20 cellular contexts compared by ENCODE assay signal in the genomic region with DNA sequence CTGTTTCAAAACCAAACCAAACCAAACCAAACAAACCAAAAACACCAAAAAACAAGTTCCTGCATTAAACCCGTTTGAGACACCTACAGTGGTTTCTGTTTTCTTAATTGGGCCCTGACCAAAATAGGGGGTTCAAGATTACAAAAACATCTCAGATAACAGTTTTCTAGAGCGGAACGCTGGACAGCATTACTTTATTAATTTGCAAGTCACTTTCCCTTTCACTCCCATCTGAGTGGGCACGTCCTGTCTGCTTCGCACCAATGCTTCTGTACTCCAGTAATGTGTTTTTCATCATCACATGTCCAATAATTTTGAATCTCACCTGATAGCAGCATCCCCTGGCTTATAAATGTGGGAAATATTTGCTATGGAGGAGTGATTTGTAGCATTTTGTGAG. TPM values are rescaled to one million over a fixed set of nuclear protein-coding genes. Genes with fewer than 3 reads are reported as not detected.
DNase-seq lines count a peak whose midpoint lies in the region; ATAC-seq, FAIRE-seq and TF ChIP-seq lines count a peak whose summit lies in the region.
"Had no signal": no experiment of that assay in that cellular context is flagged by ENCODE, and none has a peak within 500 bp of the region (broad histone marks: within the 10 kb centered on the region; RNA-seq: fewer than 3 reads in every experiment).

No MANE protein-coding gene starts in this region.

- POLR2A ChIA-PET in GM12878 (lab: Charles Lee), result no interaction called here

- CTCF ChIA-PET in GM12878 (lab: Yijun Ruan, JAX), result no interaction called here
- CTCF ChIA-PET in activated naive CD4-positive, alpha-beta T cell treated with anti-CD3 and anti-CD28 coated beads, Interleukin-2, amount 10 ng/mL, durations not matched to agents 7 days and 5 days (lab: Charles Lee), result no interaction called here

- no peaks in the 10 kb centered on the region for H3K9me3 ChIP-seq in BLaER1 treated with 17β-estradiol and CSF1 and Interleukin-3, amounts not matched to agents 10 nM and 100 nM (replicated peaks in 1 of 11)
- H3K9me3 ChIP-seq in GM12878 (replicated peaks; ENCODE audit: control insufficient read depth, insufficient read depth, low read length) (no peaks in the 10 kb centered on the region), BE2C (no peaks in the 10 kb centered on the region; the same call in 1 of the 2 replicates), psoas muscle (no peaks in the 10 kb centered on the region), gastroesophageal sphincter (no peaks in the 10 kb centered on the region)

- H3K36me3 Mint-ChIP-seq in activated naive CD4-positive, alpha-beta T cell treated with anti-CD3 and anti-CD28 coated beads, Interleukin-2, amount 10 ng/mL, durations not matched to agents 7 days and 5 days, result no peaks in the 10 kb centered on the region

- H2AFZ ChIP-seq in GM12878 (ENCODE audit: control insufficient read depth, low read depth, low read length), result no peak overlapping the region

- no peak for TF ChIP-seq RAD21 in GM12878 (IDR thresholded peaks at IDR 0.05; ENCODE audit: insufficient read depth, low read depth, low read length)

- no peak for TF ChIP-seq EP300 in GM12878 (IDR thresholded peaks at IDR 0.05; ENCODE audit: borderline replicate concordance in 1 of 2, control insufficient read depth in 1 of 2, low read depth in 2 of 2, low read length in 2 of 2)
- TF ChIP-seq EP300 in gastroesophageal sphincter (IDR thresholded peaks at IDR 0.05), result no peak

- H3K4me1 Mint-ChIP-seq in activated naive CD4-positive, alpha-beta T cell treated with anti-CD3 and anti-CD28 coated beads, Interleukin-2, amount 10 ng/mL, durations not matched to agents 7 days and 5 days, result no peaks in the 10 kb centered on the region

- H3K9me3 Mint-ChIP-seq in activated naive CD4-positive, alpha-beta T cell treated with anti-CD3 and anti-CD28 coated beads, Interleukin-2, amount 10 ng/mL, durations not matched to agents 7 days and 5 days, result no peaks in the 10 kb centered on the region
- H3K9me3 Mint-ChIP-seq: CD4-positive, alpha-beta T cell; H9 had no signal

- H3K36me3 ChIP-seq in BLaER1 treated with 17β-estradiol and CSF1 and Interleukin-3, amounts not matched to agents 10 nM and 100 nM, result no peaks in the 10 kb centered on the region
- H3K36me3 ChIP-seq in GM12878 (ENCODE audit: control insufficient read depth in 2 of 2, insufficient read depth in 2 of 2, low read length in 1 of 2), result no peaks in the 10 kb centered on the region
- H3K36me3 ChIP-seq in BE2C, result no peaks in the 10 kb centered on the region
- H3K36me3 ChIP-seq in psoas muscle (ENCODE audit: insufficient read depth in 1 of 2, low read depth in 1 of 2), result no peaks in the 10 kb centered on the region
- no peaks in the 10 kb centered on the region for H3K36me3 ChIP-seq in gastroesophageal sphincter

- WGBS in GM12878 (ENCODE audit: insufficient coverage, insufficient replicate concordance, low lambda C conversion rate, missing lambda C conversion rate), result 14% methylated on average over 5 of the region's 5 CpGs
- 74 to 77% (median 74%) methylated on average over 5 of the region's 5 CpGs for WGBS in psoas muscle, 3 donors
- 89 to 100% methylated on average over 5 of the region's 5 CpGs for WGBS in gastroesophageal sphincter (ENCODE audit: low coverage in 1 of 2), 2 donors

- H3K27ac ChIP-seq in BLaER1 treated with 17β-estradiol and CSF1 and Interleukin-3, amounts not matched to agents 10 nM and 100 nM, result peak overlapping the region in 1 of 11 experiments; percentile 2; a peak in 2 of 22 replicates
- H3K27ac ChIP-seq in GM12878 (ENCODE audit: control insufficient read depth, insufficient read depth) (no peak overlapping the region), psoas muscle (no peak overlapping the region), gastroesophageal sphincter (no peak overlapping the region)
- H3K27ac ChIP-seq: C4-2B had no signal

- in situ Hi-C loops in GM12878 (cut with MboI), result no loop called here

- H3K4me3 Mint-ChIP-seq in activated naive CD4-positive, alpha-beta T cell treated with anti-CD3 and anti-CD28 coated beads, Interleukin-2, amount 10 ng/mL, durations not matched to agents 7 days and 5 days, result no peak overlapping the region
- H3K4me3 Mint-ChIP-seq: B cell; CD4-positive, alpha-beta T cell; H9 had no signal

- DNase-seq in GM12878 (ENCODE audit: low read depth, low spot score), result no peak
- no peak for DNase-seq in BE2C
- DNase-seq in psoas muscle, result no peak
- DNase-seq in activated naive CD4-positive, alpha-beta T cell treated with anti-CD3 and anti-CD28 coated beads, Interleukin-2, amount 10 ng/mL, durations not matched to agents 7 days and 5 days, result no peak
- DNase-seq: CD4-positive, alpha-beta T cell; DMS79 treated with DMSO at 0.1 percent for 48 hours; GF-D8; H9; Kasumi-1; KG1 had no signal

- FAIRE-seq in GM12878 (lab: Jason Lieb, UNC), result no peak
- FAIRE-seq: GM12891, GM18507, H1, HepG2 had no signal

- peaks cover 0 to 22% (median 18%) of the 10 kb centered on the region in 10 experiments; a peak in 15 of 20 replicates for H3K4me1 ChIP-seq in BLaER1 treated with 17β-estradiol and CSF1 and Interleukin-3, amounts not matched to agents 10 nM and 100 nM
- H3K4me1 ChIP-seq in GM12878 (ENCODE audit: control insufficient read depth, insufficient read depth, low read length) (0 out of 2 replicates have a peak, but pooled peaks cover 8% of the 10 kb centered on the region), BE2C (peaks cover 4% of the 10 kb centered on the region; the same call in 1 of the 2 replicates), psoas muscle (peaks cover 3% of the 10 kb centered on the region), gastroesophageal sphincter (peaks cover 0 to 19% (median 13%) of the 10 kb centered on the region in 3 donors)

- ATAC-seq in GM18868 (IDR thresholded peaks at IDR 0.05; ENCODE audit: unreplicated experiment) (peak; percentile 68), HG02938 (IDR thresholded peaks at IDR 0.05; ENCODE audit: unreplicated experiment) (peak; percentile 37), GM12878 (peak; percentile 59), psoas muscle (no peak), gastroesophageal sphincter (no peak)
- ATAC-seq: HepG2 had no signal

- RAD21 ChIA-PET in GM12878 (lab: Charles Lee; ENCODE audit: unreplicated experiment), result no interaction called here

- no peak for TF ChIP-seq POLR2A in GM12878 (IDR thresholded peaks at IDR 0.05; ENCODE audit: low read depth, low read length)
- TF ChIP-seq POLR2A in gastroesophageal sphincter (IDR thresholded peaks at IDR 0.05), result no peak

- H3K27me3 Mint-ChIP-seq in activated naive CD4-positive, alpha-beta T cell treated with anti-CD3 and anti-CD28 coated beads, Interleukin-2, amount 10 ng/mL, durations not matched to agents 7 days and 5 days, result no peaks in the 10 kb centered on the region
- H3K27me3 Mint-ChIP-seq: B cell; CD4-positive, alpha-beta T cell had no signal

- H3K4me3 ChIP-seq in BLaER1 treated with 17β-estradiol and CSF1 and Interleukin-3, amounts not matched to agents 10 nM and 100 nM, result no peak overlapping the region
- H3K4me3 ChIP-seq in GM12878 (no peak overlapping the region), BE2C (ENCODE audit: low read depth, low read length) (no peak overlapping the region), psoas muscle (no peak overlapping the region), gastroesophageal sphincter (no peak overlapping the region)

- intact Hi-C loops in GM12878 (cut with micrococcal nuclease; ENCODE audit: unreplicated experiment) (loop anchor here (5.0 kb wide), 1 partner anchor 284 kb away; no protein-coding TSS in a partner anchor), psoas muscle (cut with DNase I) (no loop called here)

- no peaks in the 10 kb centered on the region for H3K27me3 ChIP-seq in BLaER1 treated with 17β-estradiol and CSF1 and Interleukin-3, amounts not matched to agents 10 nM and 100 nM
- H3K27me3 ChIP-seq in GM12878 (replicated peaks in 1 of 2; ENCODE audit: control insufficient read depth in 2 of 2, insufficient read depth in 2 of 2, low read length in 1 of 2) (no peaks in the 10 kb centered on the region), BE2C (no peaks in the 10 kb centered on the region), psoas muscle (ENCODE audit: insufficient read depth in 3 of 3, low read length in 2 of 3) (no peaks in the 10 kb centered on the region), gastroesophageal sphincter (no peaks in the 10 kb centered on the region)

- H3K27ac Mint-ChIP-seq in activated naive CD4-positive, alpha-beta T cell treated with anti-CD3 and anti-CD28 coated beads, Interleukin-2, amount 10 ng/mL, durations not matched to agents 7 days and 5 days, result no peak overlapping the region
- H3K27ac Mint-ChIP-seq: B cell; CD4-positive, alpha-beta T cell had no signal

- no peaks in the 10 kb centered on the region for H3K79me2 ChIP-seq in GM12878 (ENCODE audit: control insufficient read depth, insufficient read depth, low read length)

- SMC1A ChIA-PET in GM12878 (lab: Charles Lee; ENCODE audit: uncharacterized antibody, unreplicated experiment), result no interaction called here

- no peak for TF ChIP-seq CTCF in GM12878 (IDR thresholded peaks at IDR 0.05 in 2 of 3, conservative IDR thresholded peaks at IDR 0.05 in 1 of 3; ENCODE audit: control insufficient read depth in 2 of 3, extremely low read depth in 1 of 3, insufficient read depth in 1 of 3, low read depth in 3 of 3, low read length in 3 of 3)
- TF ChIP-seq CTCF in BE2C (IDR thresholded peaks at IDR 0.05; ENCODE audit: low read depth, low read length), result no peak
- no peak for TF ChIP-seq CTCF in psoas muscle (IDR thresholded peaks at IDR 0.05)
- no peak for TF ChIP-seq CTCF in gastroesophageal sphincter (IDR thresholded peaks at IDR 0.05)

- no TSS peak for BruUV-seq in GM12878 (replicated peaks; lab: Mats Ljungman, UMichigan)

- peak overlapping the region in 7 of 11 experiments; percentile 2 to 53 (median 14); a peak in 7 of 22 replicates for H3K4me2 ChIP-seq in BLaER1 treated with 17β-estradiol and CSF1 and Interleukin-3, amounts not matched to agents 10 nM and 100 nM
- no peak overlapping the region for H3K4me2 ChIP-seq in GM12878 (ENCODE audit: control insufficient read depth, insufficient read depth)

- no peak overlapping the region for H3K9ac ChIP-seq in BLaER1 treated with 17β-estradiol and CSF1 and Interleukin-3, amounts not matched to agents 10 nM and 100 nM
- H3K9ac ChIP-seq in GM12878 (ENCODE audit: control insufficient read depth, insufficient read depth, low read length), result no peak overlapping the region

- no peaks in the 10 kb centered on the region for H4K20me1 ChIP-seq in BLaER1 treated with 17β-estradiol and CSF1 and Interleukin-3, amounts not matched to agents 10 nM and 100 nM
- no peaks in the 10 kb centered on the region for H4K20me1 ChIP-seq in GM12878 (ENCODE audit: control insufficient read depth, insufficient read depth)

RNA-seq across cellular contexts. Expression of a gene that starts 11.7 kb away (rescaled TPM):
- 10.2 and 12.8 TPM in 2 replicates for total RNA-seq in GM12878 (2013; cell fraction: nucleolus; rRNA removed)
- total RNA-seq in GM12878 (2014; rRNA removed), result 3.0 and 3.2 TPM in 2 replicates
- total RNA-seq in GM12878 (2014; rRNA removed; fragmentation: Illumina TruSeq; extraction: Trizol), result 3.5 and 4.2 TPM in 2 replicates
- 2.2 and 3.6 TPM in 2 replicates for total RNA-seq in GM12878 (2021)
- 0.42 TPM for polyA plus RNA-seq in GM12878 (2011; ENCODE audit: low read depth)
- polyA plus RNA-seq in GM12878 (2011; rRNA removed), result 0.10 TPM in 2 replicates
- 0.04 and 0.10 TPM in 2 replicates for polyA plus RNA-seq in GM12878 (2011; cell fraction: cytosol; rRNA removed)
- polyA plus RNA-seq in GM12878 (2011; cell fraction: nucleus; rRNA removed), result 0.10 and 0.13 TPM in 2 replicates
- 0.42 and 0.69 TPM in 2 replicates for polyA plus RNA-seq in GM12878 (2012)
- 2.8 and 4.2 TPM in 2 replicates for polyA plus RNA-seq in GM12878 (2014; fragmentation: Illumina TruSeq; extraction: Trizol)
- under 1 TPM; 0.40 to 0.57 TPM for polyA plus RNA-seq in GM12878 (2014; fragmentation: Nextera tagmentation; extraction: Ambion mirVana)
- polyA plus RNA-seq in GM12878 (2014; rRNA removed), result 1.3 and 1.4 TPM in 2 replicates
- 1 to 10 TPM; 1.2 to 1.8 TPM for polyA plus RNA-seq in GM12878 (2016; fragmentation: Nextera tagmentation; extraction: Ambion mirVana)
- 0.36 TPM in 1 of 2 replicates, not detected in the other for polyA minus RNA-seq in GM12878 (2011; rRNA and poly(A)+ RNA removed)
- not detected in 2 replicates for polyA minus RNA-seq in GM12878 (2011; cell fraction: cytosol; rRNA and poly(A)+ RNA removed)
- polyA minus RNA-seq in GM12878 (2011; cell fraction: nucleus; rRNA and poly(A)+ RNA removed), result 0.10 and 0.24 TPM in 2 replicates
- polyA plus RNA-seq in BE2C (2012; ENCODE audit: insufficient read depth, insufficient read length, low read depth), result 86.7 TPM
- 10 to 100 TPM in 2 of 4 donors, 1 to 10 TPM in 2; 7.9 to 14.1 (median 11.2) TPM for total RNA-seq in psoas muscle
- 1 to 10 TPM; 4.4 to 5.8 (median 4.9) TPM for polyA plus RNA-seq in psoas muscle
- total RNA-seq in gastroesophageal sphincter, result 10 to 100 TPM; 17.3 to 45.0 (median 21.0) TPM

Comparison
In these comparisons a context has a peak if more than half of its experiments do, and no peak if none do; other contexts are left out.
1. ATAC-seq: peak in GM18868 (single experiment), HG02938 (single experiment) and GM12878 (single experiment); none in psoas muscle (0 of 4) and gastroesophageal sphincter (single experiment).